ENCODE assay signal across 25 cellular contexts in the genomic region with DNA sequence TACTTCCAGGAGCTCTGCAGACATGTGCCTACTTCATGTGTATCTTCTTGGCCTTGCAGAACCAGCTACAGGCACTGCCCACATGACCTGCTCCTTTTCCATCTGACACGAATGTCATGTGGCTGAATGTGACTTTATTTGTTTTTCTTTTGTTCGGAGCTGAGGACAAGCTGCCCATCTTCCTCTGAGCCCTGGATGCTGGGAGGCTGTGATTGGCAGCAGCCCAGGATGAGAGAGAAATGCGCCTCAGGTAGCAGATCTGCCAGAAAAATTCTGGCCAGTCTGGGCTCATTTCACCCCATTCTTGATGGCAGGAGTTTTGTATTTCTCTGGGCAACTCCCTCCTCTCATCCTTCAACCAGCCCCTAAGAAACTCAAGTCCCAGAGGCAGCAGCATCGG.
"Had no signal": no experiment of that assay in that cellular context is flagged by ENCODE, and none has a peak within 500 bp of the region (broad histone marks: within the 10 kb centered on the region; RNA-seq: fewer than 3 reads in every experiment).

No MANE protein-coding gene starts in this region.

- H3K4me1 Mint-ChIP-seq: activated naive CD4-positive, alpha-beta T cell treated with anti-CD3 and anti-CD28 coated beads, Interleukin-2, amount 10 ng/mL, durations not matched to agents 7 days and 5 days; activated naive CD8-positive, alpha-beta T cell treated with anti-CD3 and anti-CD28 coated beads, Interleukin-2, amount 10 ng/mL, durations not matched to agents 7 days and 5 days; memory B cell; naive thymus-derived CD4-positive, alpha-beta T cell had no signal

- H3K9me3 Mint-ChIP-seq: activated CD4-positive, alpha-beta memory T cell treated with anti-CD3 and anti-CD28 coated beads for 36 hours; activated naive CD4-positive, alpha-beta T cell treated with anti-CD3 and anti-CD28 coated beads, Interleukin-2, amount 10 ng/mL, durations not matched to agents 7 days and 5 days; activated naive CD8-positive, alpha-beta T cell treated with anti-CD3 and anti-CD28 coated beads, Interleukin-2, amount 10 ng/mL, durations not matched to agents 7 days and 5 days; activated T-cell treated with anti-CD3 and anti-CD28 coated beads, Interleukin-2, amount 50 U/mL, for 24 hours had no signal

- ATAC-seq: foreskin keratinocyte; heart right ventricle; left lobe of liver; naive thymus-derived CD4-positive, alpha-beta T cell; pancreas; sciatic nerve; stimulated activated naive CD8-positive, alpha-beta T cell treated with anti-CD3 and anti-CD28 coated beads, Interleukin-15, Interleukin-2, amounts not matched to agents 100 U/mL and 50 U/mL, for 24 hours had no signal

- H3K27me3 Mint-ChIP-seq: activated naive CD8-positive, alpha-beta T cell treated with anti-CD3 and anti-CD28 coated beads, Interleukin-2, amount 10 ng/mL, durations not matched to agents 7 days and 5 days; brain had no signal

- H3K36me3 Mint-ChIP-seq: activated CD4-positive, alpha-beta memory T cell treated with anti-CD3 and anti-CD28 coated beads for 36 hours; activated naive CD4-positive, alpha-beta T cell treated with anti-CD3 and anti-CD28 coated beads, Interleukin-2, amount 10 ng/mL, durations not matched to agents 7 days and 5 days; activated naive CD8-positive, alpha-beta T cell treated with anti-CD3 and anti-CD28 coated beads, Interleukin-2, amount 10 ng/mL, durations not matched to agents 7 days and 5 days; brain; memory B cell; naive thymus-derived CD4-positive, alpha-beta T cell had no signal

- H3K4me3 Mint-ChIP-seq: activated CD4-positive, alpha-beta memory T cell treated with anti-CD3 and anti-CD28 coated beads for 36 hours; activated naive CD4-positive, alpha-beta T cell treated with anti-CD3 and anti-CD28 coated beads, Interleukin-2, amount 10 ng/mL, durations not matched to agents 7 days and 5 days; activated naive CD8-positive, alpha-beta T cell treated with anti-CD3 and anti-CD28 coated beads, Interleukin-2, amount 10 ng/mL, durations not matched to agents 7 days and 5 days; activated T-cell treated with anti-CD3 and anti-CD28 coated beads, Interleukin-2, amount 50 U/mL, for 24 hours; brain; memory B cell; naive thymus-derived CD4-positive, alpha-beta T cell had no signal

- DNase-seq: activated CD4-positive, alpha-beta memory T cell treated with anti-CD3 and anti-CD28 coated beads for 36 hours; activated CD4-positive, alpha-beta T cell treated with anti-CD3 and anti-CD28 coated beads for 4 hours; activated CD8-positive, alpha-beta memory T cell treated with anti-CD3 and anti-CD28 coated beads, Interleukin-2, amount 50 U/mL, for 48 hours; activated gamma-delta T cell; activated naive CD4-positive, alpha-beta T cell treated with anti-CD3 and anti-CD28 coated beads, Interleukin-2, amount 10 ng/mL, durations not matched to agents 7 days and 5 days; activated naive CD8-positive, alpha-beta T cell treated with anti-CD3 and anti-CD28 coated beads, Interleukin-2, amount 10 ng/mL, durations not matched to agents 7 days and 5 days; activated T-cell treated with anti-CD3 and anti-CD28 coated beads, Interleukin-2, amount 50 U/mL, for 24 hours; cortex of kidney; foreskin keratinocyte; heart right ventricle; midbrain; naive thymus-derived CD4-positive, alpha-beta T cell; nucleus accumbens; pancreas; retina; stimulated activated CD4-positive, alpha-beta T cell treated with anti-CD3 and anti-CD28 coated beads, Interleukin-12 subunit alpha, Interleukin-12 subunit beta, amount 100 ng/mL, for 4 hours; stimulated activated CD4-positive, alpha-beta T cell treated with anti-CD3 and anti-CD28 coated beads, Interleukin-4, amount 100 ng/mL, for 1 hour; stimulated activated naive CD8-positive, alpha-beta T cell treated with anti-CD3 and anti-CD28 coated beads, Interleukin-15, Interleukin-2, amounts not matched to agents 100 U/mL and 50 U/mL, for 24 hours; T-helper 9 cell; testis; transverse colon had no signal

- H3K27ac Mint-ChIP-seq: activated CD4-positive, alpha-beta memory T cell treated with anti-CD3 and anti-CD28 coated beads for 36 hours; activated naive CD4-positive, alpha-beta T cell treated with anti-CD3 and anti-CD28 coated beads, Interleukin-2, amount 10 ng/mL, durations not matched to agents 7 days and 5 days; activated naive CD8-positive, alpha-beta T cell treated with anti-CD3 and anti-CD28 coated beads, Interleukin-2, amount 10 ng/mL, durations not matched to agents 7 days and 5 days; activated T-cell treated with anti-CD3 and anti-CD28 coated beads, Interleukin-2, amount 50 U/mL, for 24 hours; memory B cell; naive thymus-derived CD4-positive, alpha-beta T cell had no signal
